ENCODE assay signal across 20 cellular contexts in the genomic region with DNA sequence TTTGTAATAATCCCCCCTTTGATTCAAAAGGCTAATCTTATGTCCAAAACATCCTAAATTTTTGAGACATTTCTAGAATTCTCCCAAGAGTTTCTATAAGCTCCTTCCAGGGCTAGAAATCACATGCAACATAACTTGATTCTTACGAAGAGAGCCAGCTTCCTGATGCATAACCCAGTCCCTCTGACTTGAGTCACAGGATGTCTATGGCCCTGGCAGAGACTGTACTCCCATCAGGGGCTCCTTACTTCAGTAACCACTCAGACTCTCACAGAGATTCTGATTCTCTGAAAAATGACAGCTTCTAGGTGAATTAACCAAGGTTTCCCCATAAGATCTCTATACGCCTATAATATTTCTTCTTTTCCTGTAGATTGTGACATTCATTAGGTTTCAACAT.
DNase-seq lines count a peak whose midpoint lies in the region; ATAC-seq and TF ChIP-seq lines count a peak whose summit lies in the region.
"Had no signal": no experiment of that assay in that cellular context is flagged by ENCODE, and none has a peak within 500 bp of the region (broad histone marks: within the 10 kb centered on the region; RNA-seq: fewer than 3 reads in every experiment).

No MANE protein-coding gene starts in this region.

- H3K4me3 ChIP-seq in PC-3 (ENCODE audit: low read length) (no peak overlapping the region), fibroblast of mammary gland (ENCODE audit: control insufficient read depth, low read depth, low read length) (no peak overlapping the region)
- H3K4me3 ChIP-seq: breast epithelium, mucosa of descending colon, skin epidermis had no signal

- H3K36me3 ChIP-seq in PC-3 (ENCODE audit: low read depth, low read length), result no peaks in the 10 kb centered on the region
- H3K36me3 ChIP-seq: breast epithelium had no signal

- ATAC-seq in PC-3, result peak; percentile 39; the same call in 1 of the 2 replicates
- no peak for ATAC-seq in GM19351 (IDR thresholded peaks at IDR 0.05; ENCODE audit: unreplicated experiment)
- ATAC-seq in GM21526 (IDR thresholded peaks at IDR 0.05; ENCODE audit: low FRiP score, unreplicated experiment), result no peak
- ATAC-seq: activated naive CD4-positive, alpha-beta T cell treated with anti-CD3 and anti-CD28 coated beads, Interleukin-2, amount 50 U/mL, for 72 hours; HCT116; left colon; mucosa of descending colon had no signal

- no peaks in the 10 kb centered on the region for H3K9me3 ChIP-seq in PC-3 (ENCODE audit: low read length)
- H3K9me3 ChIP-seq: mucosa of descending colon had no signal

- no peak overlapping the region for H3K9ac ChIP-seq in PC-3 (ENCODE audit: low read length)

- peak overlapping the region; percentile 31 for H3K27ac ChIP-seq in PC-3 (ENCODE audit: low read length)
- H3K27ac ChIP-seq: breast epithelium, skin epidermis had no signal

- no peaks in the 10 kb centered on the region for H3K36me3 Mint-ChIP-seq in immature natural killer cell
- H3K36me3 Mint-ChIP-seq: activated naive CD4-positive, alpha-beta T cell treated with anti-CD3 and anti-CD28 coated beads, Interleukin-2, amount 50 U/mL, for 72 hours; CD8-positive, alpha-beta memory T cell; type B pancreatic cell had no signal

- TF ChIP-seq POLR2A in erythroblast (IDR thresholded peaks at IDR 0.05; ENCODE audit: low read length), result no peak

- BruUV-seq in PC-3 (replicated peaks; lab: Mats Ljungman, UMichigan), result no TSS peak

- intact Hi-C loops in PC-3 (cut with micrococcal nuclease), result no loop called here

- peaks cover 10% of the 10 kb centered on the region; the same call in 1 of the 2 replicates for H3K4me1 ChIP-seq in PC-3 (ENCODE audit: insufficient read depth, low read length)
- H3K4me1 ChIP-seq: breast epithelium had no signal

- TF ChIP-seq CTCF in PC-3 (conservative IDR thresholded peaks at IDR 0.05; ENCODE audit: low read depth, low read length) (no peak), fibroblast of mammary gland (conservative IDR thresholded peaks at IDR 0.05; ENCODE audit: control insufficient read depth, insufficient read depth, low read depth, low read length) (no peak)

- H3F3A ChIP-seq in PC-3 (ENCODE audit: low read length, unreplicated experiment), result no peaks in the 10 kb centered on the region

- H2AFZ ChIP-seq in PC-3 (ENCODE audit: low read length), result no peak overlapping the region

- H3K4me3 Mint-ChIP-seq in immature natural killer cell, result no peak overlapping the region
- H3K4me3 Mint-ChIP-seq: CD8-positive, alpha-beta memory T cell; type B pancreatic cell had no signal

- DNase-seq in NOMO-1 treated with DMSO at 0.1 percent for 48 hours (lab: John Stamatoyannopoulos, UW; ENCODE audit: unreplicated experiment), result peak; percentile 51
- no peak for DNase-seq in NOMO-1 treated with dmso at 0.1 percent for 144 hours (lab: John Stamatoyannopoulos, UW; ENCODE audit: unreplicated experiment)
- DNase-seq in PC-3, result peak; percentile 65
- peak; percentile 8 for DNase-seq in fibroblast of mammary gland (ENCODE audit: low read depth)
- DNase-seq in erythroblast (lab: John Stamatoyannopoulos, UW), result no peak
- no peak for DNase-seq in immature natural killer cell
- DNase-seq: activated CD4-positive, alpha-beta T cell treated with anti-CD3 and anti-CD28 coated beads, Interleukin-2, amount 50 U/mL, for 48 hours; activated T-cell treated with anti-CD3 and anti-CD28 coated beads, Interleukin-2, amount 50 U/mL, for 1 hour; CD8-positive, alpha-beta memory T cell; left colon; mucosa of descending colon; NCI-H2029; NCI-H748 treated with DMSO at 0.1 percent for 48 hours had no signal

- no peaks in the 10 kb centered on the region for H3K4me1 Mint-ChIP-seq in immature natural killer cell
- H3K4me1 Mint-ChIP-seq: CD8-positive, alpha-beta memory T cell had no signal

- H3K27me3 ChIP-seq in PC-3 (ENCODE audit: low read length), result 0 out of 2 replicates have a peak, but pooled peaks cover 5% of the 10 kb centered on the region
- H3K27me3 ChIP-seq: breast epithelium had no signal

- H3K27me3 Mint-ChIP-seq in immature natural killer cell (ENCODE audit: low read depth in 3 of 3), result peaks cover 0 to 3% (median 1%) of the 10 kb centered on the region in 3 donors
- H3K27me3 Mint-ChIP-seq: CD8-positive, alpha-beta memory T cell had no signal

- H3K9me3 Mint-ChIP-seq in immature natural killer cell, result no peaks in the 10 kb centered on the region
- H3K9me3 Mint-ChIP-seq: activated naive CD4-positive, alpha-beta T cell treated with anti-CD3 and anti-CD28 coated beads, Interleukin-2, amount 50 U/mL, for 72 hours; type B pancreatic cell had no signal

- POLR2A ChIA-PET in PC-3 (lab: Charles Lee; ENCODE audit: unreplicated experiment), result interaction anchor here (0.6 kb wide), 1 partner anchor 32 kb away, joined by 7 read pairs; no protein-coding TSS in a partner anchor

- no peaks in the 10 kb centered on the region for H3K79me2 ChIP-seq in PC-3 (ENCODE audit: low read length)

- H4K20me1 ChIP-seq in PC-3 (ENCODE audit: low read length), result no peaks in the 10 kb centered on the region

- H3K9me2 ChIP-seq in PC-3 (replicated peaks; ENCODE audit: low read length), result no peaks in the 10 kb centered on the region

- no peak overlapping the region for H3K27ac Mint-ChIP-seq in immature natural killer cell
- H3K27ac Mint-ChIP-seq: activated naive CD4-positive, alpha-beta T cell treated with anti-CD3 and anti-CD28 coated beads, Interleukin-2, amount 50 U/mL, for 72 hours; CD8-positive, alpha-beta memory T cell; type B pancreatic cell had no signal

- 0 out of 2 replicates have a peak overlapping the region, but pooled peaks have one; percentile 3 for H3K4me2 ChIP-seq in PC-3 (ENCODE audit: low read length)

- CTCF ChIA-PET in PC-3 (lab: Charles Lee), result no interaction called here

Comparison
In these comparisons a context has a peak if more than half of its experiments do, and no peak if none do; other contexts are left out.
1. DNase-seq: peak in NOMO-1 treated with DMSO at 0.1 percent for 48 hours (single experiment), PC-3 (single experiment) and fibroblast of mammary gland (single experiment); none in NOMO-1 treated with dmso at 0.1 percent for 144 hours (single experiment), erythroblast (0 of 2) and immature natural killer cell (0 of 3).